In genomic region chr11:68298659-68299516, GRCh38 we compare ENCODE assay signal across 1 cellular context.
TF ChIP-seq lines count a peak whose summit lies in the region.

No MANE protein-coding gene starts in this region.

TF ChIP-seq in HepG2, 621 proteins besides CTCF, POLR2A, EP300 and RAD21 (continued from another document and continues in another):
- TF ChIP-seq PBX3 (CRISPR knock-in tag; IDR thresholded peaks at IDR 0.05; ENCODE audit: borderline replicate concordance) (no peak), ZNF749 (CRISPR knock-in tag; IDR thresholded peaks at IDR 0.05; ENCODE audit: borderline replicate concordance) (0 out of 2 replicates have a peak, but pooled peaks have one; percentile 27), ZNF709 (CRISPR knock-in tag; IDR thresholded peaks at IDR 0.05) (peak; percentile 15), ARNTL (CRISPR knock-in tag; IDR thresholded peaks at IDR 0.05) (peak; percentile 35; the same call in 1 of the 2 replicates), PHF8 (CRISPR knock-in tag; IDR thresholded peaks at IDR 0.05) (peak; percentile 50), MLX (CRISPR knock-in tag; IDR thresholded peaks at IDR 0.05) (0 out of 2 replicates have a peak, but pooled peaks have one; percentile 68), ZNF225 (CRISPR knock-in tag; IDR thresholded peaks at IDR 0.05) (peak; percentile 3; the same call in 1 of the 2 replicates), HOMEZ (CRISPR knock-in tag; IDR thresholded peaks at IDR 0.05; ENCODE audit: low read depth) (peak; percentile 63), GABPA (IDR thresholded peaks at IDR 0.05; ENCODE audit: low read depth, low read length) (peak; percentile 22; the same call in 1 of the 2 replicates), GABPA (CRISPR knock-in tag; IDR thresholded peaks at IDR 0.05; ENCODE audit: low read depth) (0 out of 2 replicates have a peak, but pooled peaks have one; percentile 8), DPF2 (CRISPR knock-in tag; IDR thresholded peaks at IDR 0.05; ENCODE audit: borderline replicate concordance, low read depth) (peak; percentile 19; the same call in 1 of the 2 replicates), ZNF589 (CRISPR knock-in tag; conservative IDR thresholded peaks at IDR 0.05) (peak; percentile 54; the same call in 1 of the 2 replicates), ZC3H13 (CRISPR knock-in tag; IDR thresholded peaks at IDR 0.05) (peak; percentile 59; the same call in 1 of the 2 replicates), BCL6 (CRISPR knock-in tag; IDR thresholded peaks at IDR 0.05) (0 out of 2 replicates have a peak, but pooled peaks have one; percentile 37), ARID2 (CRISPR knock-in tag; IDR thresholded peaks at IDR 0.05; ENCODE audit: borderline replicate concordance) (0 out of 2 replicates have a peak, but pooled peaks have one; percentile 78), ZNF350 (CRISPR knock-in tag; IDR thresholded peaks at IDR 0.05; ENCODE audit: borderline replicate concordance, low read depth) (no peak), ZSCAN9 (CRISPR knock-in tag; IDR thresholded peaks at IDR 0.05; ENCODE audit: borderline replicate concordance) (no peak), ZNF83 (CRISPR knock-in tag; IDR thresholded peaks at IDR 0.05; ENCODE audit: borderline replicate concordance) (no peak), EED (CRISPR knock-in tag; IDR thresholded peaks at IDR 0.05) (peak; percentile 58; the same call in 1 of the 2 replicates), SIN3B (IDR thresholded peaks at IDR 0.05; ENCODE audit: low read length) (no peak), HNRNPL (IDR thresholded peaks at IDR 0.05; ENCODE audit: low read depth, low read length) (peak; percentile 99), ZNF546 (CRISPR knock-in tag; conservative IDR thresholded peaks at IDR 0.05) (0 out of 2 replicates have a peak, but pooled peaks have one; percentile 35), ZNF343 (CRISPR knock-in tag; IDR thresholded peaks at IDR 0.05) (0 out of 2 replicates have a peak, but pooled peaks have one; percentile 37), AGO2 (optimal IDR thresholded peaks at IDR 0.05; ENCODE audit: low read depth, low read length) (peak; percentile 53), FOXP4 (CRISPR knock-in tag; IDR thresholded peaks at IDR 0.05) (0 out of 2 replicates have a peak, but pooled peaks have one; percentile 10), U2AF2 (IDR thresholded peaks at IDR 0.05; ENCODE audit: low read depth, low read length) (peak; percentile 46; the same call in 1 of the 2 replicates), IKZF4 (CRISPR knock-in tag; IDR thresholded peaks at IDR 0.05; ENCODE audit: borderline replicate concordance, low read depth, not compliant biosample characterization) (peak; percentile 72), TBX2 (CRISPR knock-in tag; IDR thresholded peaks at IDR 0.05; ENCODE audit: borderline replicate concordance) (peak; percentile 64; the same call in 1 of the 2 replicates), ZNF501 (CRISPR knock-in tag; IDR thresholded peaks at IDR 0.05) (no peak), NFKB2 (CRISPR knock-in tag; IDR thresholded peaks at IDR 0.05; ENCODE audit: borderline replicate concordance) (peak; percentile 69; the same call in 1 of the 2 replicates), HNRNPH1 (optimal IDR thresholded peaks at IDR 0.05; ENCODE audit: low read depth, low read length) (peak; percentile 77), MXI1 (IDR thresholded peaks at IDR 0.05; ENCODE audit: borderline replicate concordance, low read depth, low read length) (peak; percentile 40; the same call in 1 of the 3 replicates), ZMAT3 (CRISPR knock-in tag; conservative IDR thresholded peaks at IDR 0.05) (peak; percentile 73; the same call in 1 of the 2 replicates), RXRB (CRISPR knock-in tag; IDR thresholded peaks at IDR 0.05; ENCODE audit: borderline replicate concordance) (peak; percentile 32; the same call in 1 of the 2 replicates), MAFF (IDR thresholded peaks at IDR 0.05; ENCODE audit: low read depth, low read length) (no peak), ZKSCAN5 (CRISPR knock-in tag; IDR thresholded peaks at IDR 0.05) (peak; percentile 60; the same call in 1 of the 2 replicates), ESRRA (CRISPR knock-in tag; IDR thresholded peaks at IDR 0.05; ENCODE audit: low read depth) (no peak), TEAD3 (CRISPR knock-in tag; optimal IDR thresholded peaks at IDR 0.05; ENCODE audit: borderline replicate concordance) (peak; percentile 44), ZNF772 (CRISPR knock-in tag; IDR thresholded peaks at IDR 0.05) (peak; percentile 78; the same call in 1 of the 2 replicates), POLR2G (IDR thresholded peaks at IDR 0.05; ENCODE audit: low read depth, low read length) (peak; percentile 75), MATR3 (CRISPR knock-in tag; IDR thresholded peaks at IDR 0.05) (no peak), SP1 (IDR thresholded peaks at IDR 0.05) (no peak), SP1 (CRISPR knock-in tag; IDR thresholded peaks at IDR 0.05) (0 out of 2 replicates have a peak, but pooled peaks have one; percentile 27), ZSCAN21 (CRISPR knock-in tag; IDR thresholded peaks at IDR 0.05; ENCODE audit: borderline replicate concordance) (peak; percentile 23; the same call in 1 of the 2 replicates), ZBTB20 (CRISPR knock-in tag; IDR thresholded peaks at IDR 0.05; ENCODE audit: borderline replicate concordance, low read depth) (no peak; the same call in 1 of the 2 replicates), FOXK1 (CRISPR knock-in tag; IDR thresholded peaks at IDR 0.05; ENCODE audit: borderline replicate concordance, low read depth) (0 out of 2 replicates have a peak, but pooled peaks have one; percentile 6), ZNF616 (CRISPR knock-in tag; IDR thresholded peaks at IDR 0.05; ENCODE audit: low read depth) (peak; percentile 52; the same call in 1 of the 2 replicates), ZNF496 (CRISPR knock-in tag; IDR thresholded peaks at IDR 0.05; ENCODE audit: insufficient replicate concordance) (no peak)
- TF ChIP-seq, protein P1, sequence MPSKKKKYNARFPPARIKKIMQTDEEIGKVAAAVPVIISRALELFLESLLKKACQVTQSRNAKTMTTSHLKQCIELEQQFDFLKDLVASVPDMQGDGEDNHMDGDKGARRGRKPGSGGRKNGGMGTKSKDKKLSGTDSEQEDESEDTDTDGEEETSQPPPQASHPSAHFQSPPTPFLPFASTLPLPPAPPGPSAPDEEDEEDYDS (CRISPR knock-in tag; IDR thresholded peaks at IDR 0.05): peak; percentile 82
- TF ChIP-seq, protein P2, sequence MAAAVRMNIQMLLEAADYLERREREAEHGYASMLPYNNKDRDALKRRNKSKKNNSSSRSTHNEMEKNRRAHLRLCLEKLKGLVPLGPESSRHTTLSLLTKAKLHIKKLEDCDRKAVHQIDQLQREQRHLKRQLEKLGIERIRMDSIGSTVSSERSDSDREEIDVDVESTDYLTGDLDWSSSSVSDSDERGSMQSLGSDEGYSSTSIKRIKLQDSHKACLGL (CRISPR knock-in tag; IDR thresholded peaks at IDR 0.05): no peak; the same call in 1 of the 2 replicates
- TF ChIP-seq, protein P3, sequence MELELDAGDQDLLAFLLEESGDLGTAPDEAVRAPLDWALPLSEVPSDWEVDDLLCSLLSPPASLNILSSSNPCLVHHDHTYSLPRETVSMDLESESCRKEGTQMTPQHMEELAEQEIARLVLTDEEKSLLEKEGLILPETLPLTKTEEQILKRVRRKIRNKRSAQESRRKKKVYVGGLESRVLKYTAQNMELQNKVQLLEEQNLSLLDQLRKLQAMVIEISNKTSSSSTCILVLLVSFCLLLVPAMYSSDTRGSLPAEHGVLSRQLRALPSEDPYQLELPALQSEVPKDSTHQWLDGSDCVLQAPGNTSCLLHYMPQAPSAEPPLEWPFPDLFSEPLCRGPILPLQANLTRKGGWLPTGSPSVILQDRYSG (CRISPR knock-in tag; IDR thresholded peaks at IDR 0.05): 0 out of 2 replicates have a peak, but pooled peaks have one; percentile 8
- TF ChIP-seq, protein P4, sequence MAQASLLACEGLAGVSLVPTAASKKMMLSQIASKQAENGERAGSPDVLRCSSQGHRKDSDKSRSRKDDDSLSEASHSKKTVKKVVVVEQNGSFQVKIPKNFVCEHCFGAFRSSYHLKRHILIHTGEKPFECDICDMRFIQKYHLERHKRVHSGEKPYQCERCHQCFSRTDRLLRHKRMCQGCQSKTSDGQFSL (CRISPR knock-in tag; IDR thresholded peaks at IDR 0.05): peak; percentile 32; the same call in 1 of the 2 replicates
- TF ChIP-seq, protein P5, sequence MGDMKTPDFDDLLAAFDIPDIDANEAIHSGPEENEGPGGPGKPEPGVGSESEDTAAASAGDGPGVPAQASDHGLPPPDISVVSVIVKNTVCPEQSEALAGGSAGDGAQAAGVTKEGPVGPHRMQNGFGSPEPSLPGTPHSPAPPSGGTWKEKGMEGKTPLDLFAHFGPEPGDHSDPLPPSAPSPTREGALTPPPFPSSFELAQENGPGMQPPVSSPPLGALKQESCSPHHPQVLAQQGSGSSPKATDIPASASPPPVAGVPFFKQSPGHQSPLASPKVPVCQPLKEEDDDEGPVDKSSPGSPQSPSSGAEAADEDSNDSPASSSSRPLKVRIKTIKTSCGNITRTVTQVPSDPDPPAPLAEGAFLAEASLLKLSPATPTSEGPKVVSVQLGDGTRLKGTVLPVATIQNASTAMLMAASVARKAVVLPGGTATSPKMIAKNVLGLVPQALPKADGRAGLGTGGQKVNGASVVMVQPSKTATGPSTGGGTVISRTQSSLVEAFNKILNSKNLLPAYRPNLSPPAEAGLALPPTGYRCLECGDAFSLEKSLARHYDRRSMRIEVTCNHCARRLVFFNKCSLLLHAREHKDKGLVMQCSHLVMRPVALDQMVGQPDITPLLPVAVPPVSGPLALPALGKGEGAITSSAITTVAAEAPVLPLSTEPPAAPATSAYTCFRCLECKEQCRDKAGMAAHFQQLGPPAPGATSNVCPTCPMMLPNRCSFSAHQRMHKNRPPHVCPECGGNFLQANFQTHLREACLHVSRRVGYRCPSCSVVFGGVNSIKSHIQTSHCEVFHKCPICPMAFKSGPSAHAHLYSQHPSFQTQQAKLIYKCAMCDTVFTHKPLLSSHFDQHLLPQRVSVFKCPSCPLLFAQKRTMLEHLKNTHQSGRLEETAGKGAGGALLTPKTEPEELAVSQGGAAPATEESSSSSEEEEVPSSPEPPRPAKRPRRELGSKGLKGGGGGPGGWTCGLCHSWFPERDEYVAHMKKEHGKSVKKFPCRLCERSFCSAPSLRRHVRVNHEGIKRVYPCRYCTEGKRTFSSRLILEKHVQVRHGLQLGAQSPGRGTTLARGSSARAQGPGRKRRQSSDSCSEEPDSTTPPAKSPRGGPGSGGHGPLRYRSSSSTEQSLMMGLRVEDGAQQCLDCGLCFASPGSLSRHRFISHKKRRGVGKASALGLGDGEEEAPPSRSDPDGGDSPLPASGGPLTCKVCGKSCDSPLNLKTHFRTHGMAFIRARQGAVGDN (CRISPR knock-in tag; IDR thresholded peaks at IDR 0.05): peak; percentile 96
- TF ChIP-seq, protein P6, sequence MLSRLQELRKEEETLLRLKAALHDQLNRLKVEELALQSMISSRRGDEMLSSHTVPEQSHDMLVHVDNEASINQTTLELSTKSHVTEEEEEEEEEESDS (CRISPR knock-in tag; IDR thresholded peaks at IDR 0.05; ENCODE audit: borderline replicate concordance): 0 out of 2 replicates have a peak, but pooled peaks have one; percentile 27
- TF ChIP-seq, protein P7, sequence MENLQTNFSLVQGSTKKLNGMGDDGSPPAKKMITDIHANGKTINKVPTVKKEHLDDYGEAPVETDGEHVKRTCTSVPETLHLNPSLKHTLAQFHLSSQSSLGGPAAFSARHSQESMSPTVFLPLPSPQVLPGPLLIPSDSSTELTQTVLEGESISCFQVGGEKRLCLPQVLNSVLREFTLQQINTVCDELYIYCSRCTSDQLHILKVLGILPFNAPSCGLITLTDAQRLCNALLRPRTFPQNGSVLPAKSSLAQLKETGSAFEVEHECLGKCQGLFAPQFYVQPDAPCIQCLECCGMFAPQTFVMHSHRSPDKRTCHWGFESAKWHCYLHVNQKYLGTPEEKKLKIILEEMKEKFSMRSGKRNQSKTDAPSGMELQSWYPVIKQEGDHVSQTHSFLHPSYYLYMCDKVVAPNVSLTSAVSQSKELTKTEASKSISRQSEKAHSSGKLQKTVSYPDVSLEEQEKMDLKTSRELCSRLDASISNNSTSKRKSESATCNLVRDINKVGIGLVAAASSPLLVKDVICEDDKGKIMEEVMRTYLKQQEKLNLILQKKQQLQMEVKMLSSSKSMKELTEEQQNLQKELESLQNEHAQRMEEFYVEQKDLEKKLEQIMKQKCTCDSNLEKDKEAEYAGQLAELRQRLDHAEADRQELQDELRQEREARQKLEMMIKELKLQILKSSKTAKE (CRISPR knock-in tag; IDR thresholded peaks at IDR 0.05; ENCODE audit: borderline replicate concordance): peak; percentile 47; the same call in 1 of the 2 replicates
